8 cellular contexts compared by ENCODE assay signal in genomic region chr1:35192056-35192852, GRCh38. TPM values are rescaled to one million over a fixed set of nuclear protein-coding genes. Genes with fewer than 3 reads are reported as not detected.
DNase-seq lines count a peak whose midpoint lies in the region; ATAC-seq and TF ChIP-seq lines count a peak whose summit lies in the region.

No MANE protein-coding gene starts in this region.

- no peaks in the 10 kb centered on the region for H3K9me3 ChIP-seq in upper lobe of left lung

- CTCF ChIA-PET in T-cell (lab: Charles Lee), result interaction anchor here in 1 of 2 donors (1.0 kb wide), 2 partner anchors 10 to 333 kb away, joined by 3 to 4 read pairs; partner anchors contain the start of gene SMIM12

- peaks cover 35 to 49% (median 41%) of the 10 kb centered on the region in 4 donors for H3K4me1 ChIP-seq in upper lobe of left lung

- no peaks in the 10 kb centered on the region for H3K27me3 Mint-ChIP-seq in T-cell
- H3K27me3 Mint-ChIP-seq in progenitor cell of endocrine pancreas, result no peaks in the 10 kb centered on the region

- peaks cover 50 to 54% (median 51%) of the 10 kb centered on the region in 3 donors for H3K4me1 Mint-ChIP-seq in T-cell
- peaks cover 45% of the 10 kb centered on the region for H3K4me1 Mint-ChIP-seq in progenitor cell of endocrine pancreas (ENCODE audit: low read depth)

- H3K36me3 Mint-ChIP-seq in T-cell, result peaks cover 46% of the 10 kb centered on the region
- peaks cover 45% of the 10 kb centered on the region for H3K36me3 Mint-ChIP-seq in progenitor cell of endocrine pancreas (ENCODE audit: insufficient read depth)

- H3K27me3 ChIP-seq in upper lobe of left lung, result no peaks in the 10 kb centered on the region

- H3K9me3 Mint-ChIP-seq in T-cell (no peaks in the 10 kb centered on the region), progenitor cell of endocrine pancreas (ENCODE audit: low read depth) (no peaks in the 10 kb centered on the region)

- H3K4me3 ChIP-seq in HFF-Myc (replicated peaks; ENCODE audit: low read depth, low read length) (peak overlapping the region; percentile 94), upper lobe of left lung (peak overlapping the region; percentile 81 to 100 (median 94))

- no peak for TF ChIP-seq CTCF in HFF-Myc (IDR thresholded peaks at IDR 0.05; ENCODE audit: low read depth, low read length, missing control alignments)
- peak; percentile 43 for TF ChIP-seq CTCF in progenitor cell of endocrine pancreas (IDR thresholded peaks at IDR 0.05; ENCODE audit: unreplicated experiment)
- TF ChIP-seq CTCF in upper lobe of left lung (IDR thresholded peaks at IDR 0.05), result peak in 5 of 6 experiments; percentile 5 to 51 (median 49)

- peak; percentile 84 for DNase-seq in ELR (ENCODE audit: low read depth)
- DNase-seq in HFF-Myc (ENCODE audit: extremely low read depth, low read depth), result no peak
- peak; percentile 85 for DNase-seq in NCI-H1105 (lab: John Stamatoyannopoulos, UW)
- DNase-seq in T-cell, result peak; percentile 73 to 92 (median 86)
- peak; percentile 91 for DNase-seq in left cardiac atrium
- peak; percentile 75 for DNase-seq in progenitor cell of endocrine pancreas (ENCODE audit: low spot score, unreplicated experiment)
- DNase-seq in upper lobe of left lung, result peak; percentile 87 to 99

- H3K27ac ChIP-seq in adipose tissue (ENCODE audit: low read depth, low read length), result peak overlapping the region; percentile 97
- peak overlapping the region; percentile 99 to 100 (median 100) for H3K27ac ChIP-seq in upper lobe of left lung

- peak; percentile 22 to 69 (median 50) for TF ChIP-seq POLR2A in upper lobe of left lung (IDR thresholded peaks at IDR 0.05)

- intact Hi-C loops in left cardiac atrium (cut with DNase I), result loop anchor here in 1 of 2 donors (5.0 kb wide), 1 partner anchor 115 kb away; the partner anchor contains the start of gene ZMYM1

- POLR2A ChIA-PET in T-cell (lab: Charles Lee), result interaction anchor here in 1 of 2 donors (0.5 to 1.0 kb wide), 3 partner anchors 8 to 27 kb away, joined by 3 to 4 read pairs (median 3); no protein-coding TSS in a partner anchor

- H3K27ac Mint-ChIP-seq in T-cell (peak overlapping the region; percentile 94 to 96), progenitor cell of endocrine pancreas (peak overlapping the region; percentile 99)

- peaks cover 28 to 42% (median 37%) of the 10 kb centered on the region in 4 donors for H3K36me3 ChIP-seq in upper lobe of left lung

- ATAC-seq in T-cell (replicated peaks in 1 of 4) (peak; percentile 57 to 65 (median 64)), left cardiac atrium (peak; percentile 81 to 88), upper lobe of left lung (ENCODE audit: low FRiP score in 2 of 2) (peak; percentile 80 to 90)

- TF ChIP-seq EP300 in upper lobe of left lung (IDR thresholded peaks at IDR 0.05), result no peak

- H3K4me3 Mint-ChIP-seq in T-cell (peak overlapping the region; percentile 94 to 95 (median 94)), progenitor cell of endocrine pancreas (ENCODE audit: low read depth) (peak overlapping the region; percentile 91)

- WGBS in adipose tissue, 3 donors, result 0 to 2% (median 1%) methylated on average over 61 to 94 of the region's 94 CpGs
- 0% methylated on average over 2 to 30 of the region's 94 CpGs for WGBS in upper lobe of left lung, 2 donors

RNA-seq across cellular contexts. Expression of gene SFPQ, which starts 0.7 kb away (rescaled TPM):
- total RNA-seq in T-cell (100 to 1,000 TPM; 287 to 589 (median 319) TPM), left cardiac atrium (100 to 1,000 TPM in 1 of 2 donors, 10 to 100 TPM in 1; 84.1 to 129 TPM), progenitor cell of endocrine pancreas (651 and 653 TPM in 2 replicates), upper lobe of left lung (100 to 1,000 TPM; 154 to 526 (median 209) TPM)
- polyA plus RNA-seq in adipose tissue, result 100 to 1,000 TPM in 2 of 3 donors, 10 to 100 TPM in 1; 70.3 to 186 (median 169) TPM
